23 cellular contexts compared by ENCODE assay signal in genomic region chr12:117311-117710, GRCh38. TPM values are rescaled to one million over a fixed set of nuclear protein-coding genes. Genes with fewer than 3 reads are reported as not detected.
"Had no signal": no experiment of that assay in that cellular context is flagged by ENCODE, and none has a peak within 500 bp of the region (broad histone marks: within the 10 kb centered on the region; RNA-seq: fewer than 3 reads in every experiment).

No MANE protein-coding gene starts in this region.

- H3K4me3 ChIP-seq: left lung, lung, neural progenitor cell, ovary, prostate gland, skin epidermis, suprapubic skin, thoracic aorta, tibial artery, upper lobe of right lung had no signal

- H3K27ac ChIP-seq: left lung, neural progenitor cell, ovary, prostate gland, skin epidermis, suprapubic skin, thoracic aorta, tibial artery, upper lobe of right lung had no signal

- H3K36me3 ChIP-seq: left lung, neural progenitor cell, ovary, prostate gland, suprapubic skin, thoracic aorta, tibial artery, upper lobe of right lung had no signal

- H3K9me3 Mint-ChIP-seq: naive thymus-derived CD8-positive, alpha-beta T cell; nephron; neural progenitor cell; stimulated activated effector memory CD8-positive, alpha-beta T cell treated with anti-CD3 and anti-CD28 coated beads, Interleukin-12 subunit alpha, Interleukin-12 subunit beta, amount 100 ng/mL, for 72 hours; stimulated activated naive CD8-positive, alpha-beta T cell treated with anti-CD3 and anti-CD28 coated beads, Interleukin-15, Interleukin-2, amounts not matched to agents 100 ng/mL and 50 ng/mL, for 24 hours had no signal

- H3K9me3 ChIP-seq: left lung, ovary, prostate gland, suprapubic skin, thoracic aorta, tibial artery, upper lobe of right lung had no signal

- ATAC-seq: left colon; left lung; naive thymus-derived CD8-positive, alpha-beta T cell; sciatic nerve; stimulated activated effector memory CD8-positive, alpha-beta T cell treated with anti-CD3 and anti-CD28 coated beads, Interleukin-12 subunit alpha, Interleukin-12 subunit beta, amount 100 ng/mL, for 72 hours had no signal

- H3K27me3 ChIP-seq: neural progenitor cell, ovary, upper lobe of right lung had no signal

- H3K36me3 Mint-ChIP-seq: naive thymus-derived CD8-positive, alpha-beta T cell; neural progenitor cell; stimulated activated effector memory CD8-positive, alpha-beta T cell treated with anti-CD3 and anti-CD28 coated beads, Interleukin-12 subunit alpha, Interleukin-12 subunit beta, amount 100 ng/mL, for 72 hours had no signal

- H3K4me1 ChIP-seq: left lung, neural progenitor cell, suprapubic skin, tibial artery, upper lobe of right lung had no signal

- H3K27ac Mint-ChIP-seq: naive thymus-derived CD8-positive, alpha-beta T cell; stimulated activated effector memory CD8-positive, alpha-beta T cell treated with anti-CD3 and anti-CD28 coated beads, Interleukin-12 subunit alpha, Interleukin-12 subunit beta, amount 100 ng/mL, for 72 hours; stimulated activated naive CD8-positive, alpha-beta T cell treated with anti-CD3 and anti-CD28 coated beads, Interleukin-15, Interleukin-2, amounts not matched to agents 100 ng/mL and 50 ng/mL, for 24 hours had no signal

- H3K4me3 Mint-ChIP-seq: naive thymus-derived CD8-positive, alpha-beta T cell; nephron; neural progenitor cell; stimulated activated effector memory CD8-positive, alpha-beta T cell treated with anti-CD3 and anti-CD28 coated beads, Interleukin-12 subunit alpha, Interleukin-12 subunit beta, amount 100 ng/mL, for 72 hours; stimulated activated naive CD8-positive, alpha-beta T cell treated with anti-CD3 and anti-CD28 coated beads, Interleukin-15, Interleukin-2, amounts not matched to agents 100 ng/mL and 50 ng/mL, for 24 hours had no signal

- H3K4me1 Mint-ChIP-seq: stimulated activated effector memory CD8-positive, alpha-beta T cell treated with anti-CD3 and anti-CD28 coated beads, Interleukin-12 subunit alpha, Interleukin-12 subunit beta, amount 100 ng/mL, for 72 hours had no signal

- DNase-seq: head of caudate nucleus; hippocampal formation; left colon; left lung; midbrain; stimulated activated CD4-positive, alpha-beta T cell treated with anti-CD3 and anti-CD28 coated beads, Interleukin-4, amount 100 ng/mL, for 24 hours; stimulated activated naive CD4-positive, alpha-beta T cell; tibial artery; trophoblast cell; upper lobe of right lung had no signal

RNA-seq across cellular contexts. Expression of gene IQSEC3, which starts 50.7 kb away (rescaled TPM):
- polyA plus RNA-seq: keratinocyte had no signal
